In genomic region chr7:75957021-75957736, GRCh38 we compare ENCODE assay signal across 15 cellular contexts. TPM values are rescaled to one million over a fixed set of nuclear protein-coding genes. Genes with fewer than 3 reads are reported as not detected.
DNase-seq lines count a peak whose midpoint lies in the region; ATAC-seq, FAIRE-seq and TF ChIP-seq lines count a peak whose summit lies in the region.
"Had no signal": no experiment of that assay in that cellular context is flagged by ENCODE, and none has a peak within 500 bp of the region (broad histone marks: within the 10 kb centered on the region; RNA-seq: fewer than 3 reads in every experiment).

No MANE protein-coding gene starts in this region.

- H3K27ac ChIP-seq in A549: peak overlapping the region; percentile 73 to 79
- no peak overlapping the region for H3K27ac ChIP-seq in substantia nigra (ENCODE audit: low read depth, low read length, poor library complexity, severe bottlenecking)
- H3K27ac ChIP-seq: vagina had no signal

- ATAC-seq in A549: peak; percentile 52 to 60; a peak in 5 of 6 replicates
- ATAC-seq in left ventricle myocardium superior: peak; percentile 44
- ATAC-seq in mucosa of descending colon: peak; percentile 90
- ATAC-seq: activated CD8-positive, alpha-beta T cell treated with anti-CD3 and anti-CD28 coated beads for 36 hours had no signal

- H3K9me3 ChIP-seq in A549: no peaks in the 10 kb centered on the region
- H3K9me3 ChIP-seq in mucosa of descending colon: no peaks in the 10 kb centered on the region
- H3K9me3 ChIP-seq: vagina had no signal

- no peak for TF ChIP-seq CTCF in A549 (IDR thresholded peaks at IDR 0.05)
- TF ChIP-seq CTCF in mucosa of descending colon (IDR thresholded peaks at IDR 0.05): no peak

- no peaks in the 10 kb centered on the region for H3K9me3 Mint-ChIP-seq in activated naive CD4-positive, alpha-beta T cell treated with anti-CD3 and anti-CD28 coated beads, Interleukin-2, amount 10 ng/mL, durations not matched to agents 7 days and 5 days
- H3K9me3 Mint-ChIP-seq: activated CD8-positive, alpha-beta T cell treated with anti-CD3 and anti-CD28 coated beads for 36 hours; central memory CD8-positive, alpha-beta T cell; T-helper 2 cell treated with Interferon-gamma antibody and Interleukin-4, amounts not matched to agents 5 μg/mL and 100 μg/mL, for 36 hours had no signal

- DNase-seq in A549 (ENCODE audit: low read depth in 1 of 2, low spot score in 1 of 2) (peak in 1 of 2 experiments; percentile 79), RCC 7860 (ENCODE audit: low spot score) (peak; percentile 85), left ventricle myocardium superior (no peak), mucosa of descending colon (peak; percentile 79 to 83 (median 79)), NK-92 (lab: John Stamatoyannopoulos, UW; ENCODE audit: unreplicated experiment) (no peak), substantia nigra (lab: John Stamatoyannopoulos, UW) (no peak), retina (no peak)
- DNase-seq in activated naive CD4-positive, alpha-beta T cell treated with anti-CD3 and anti-CD28 coated beads, Interleukin-2, amount 10 ng/mL, durations not matched to agents 7 days and 5 days: no peak
- DNase-seq: activated CD8-positive, alpha-beta T cell treated with anti-CD3 and anti-CD28 coated beads for 36 hours; NCI-H446; stimulated activated CD4-positive, alpha-beta T cell treated with anti-CD3 and anti-CD28 coated beads, Interleukin-12 subunit alpha, Interleukin-12 subunit beta, amount 100 ng/mL, for 4 hours had no signal

- peak overlapping the region; percentile 43 for H3K4me2 ChIP-seq in A549

- 68% methylated on average over 16 of the region's 16 CpGs for WGBS in A549 (ENCODE audit: missing lambda C conversion rate)

- no peak for FAIRE-seq in A549 (lab: Jason Lieb, UNC)
- peak; percentile 76 for FAIRE-seq in RCC 7860 (lab: Jason Lieb, UNC)
- FAIRE-seq: GM19239 had no signal

- H3K36me3 ChIP-seq in mucosa of descending colon (ENCODE audit: low read depth): no peaks in the 10 kb centered on the region

- H3K4me1 ChIP-seq in A549 (peaks cover 43% of the 10 kb centered on the region), mucosa of descending colon (ENCODE audit: low read depth) (peaks cover 28% of the 10 kb centered on the region)

- H3K4me1 Mint-ChIP-seq in activated naive CD4-positive, alpha-beta T cell treated with anti-CD3 and anti-CD28 coated beads, Interleukin-2, amount 10 ng/mL, durations not matched to agents 7 days and 5 days: no peaks in the 10 kb centered on the region

- no peak overlapping the region for H3K4me3 Mint-ChIP-seq in activated naive CD4-positive, alpha-beta T cell treated with anti-CD3 and anti-CD28 coated beads, Interleukin-2, amount 10 ng/mL, durations not matched to agents 7 days and 5 days
- H3K4me3 Mint-ChIP-seq: activated CD8-positive, alpha-beta T cell treated with anti-CD3 and anti-CD28 coated beads for 36 hours; central memory CD8-positive, alpha-beta T cell; T-helper 2 cell treated with Interferon-gamma antibody and Interleukin-4, amounts not matched to agents 5 μg/mL and 100 μg/mL, for 36 hours had no signal

- no peak overlapping the region for H3K27ac Mint-ChIP-seq in activated naive CD4-positive, alpha-beta T cell treated with anti-CD3 and anti-CD28 coated beads, Interleukin-2, amount 10 ng/mL, durations not matched to agents 7 days and 5 days
- H3K27ac Mint-ChIP-seq: activated CD8-positive, alpha-beta T cell treated with anti-CD3 and anti-CD28 coated beads for 36 hours; T-helper 2 cell treated with Interferon-gamma antibody and Interleukin-4, amounts not matched to agents 5 μg/mL and 100 μg/mL, for 36 hours had no signal

- CTCF ChIA-PET in A549 (lab: Yijun Ruan, JAX): interaction anchor here (1.3 to 1.6 kb wide), 5 partner anchors 8 to 90 kb away, joined by 3 to 5 read pairs (median 4); no protein-coding TSS in a partner anchor
- CTCF ChIA-PET in activated naive CD4-positive, alpha-beta T cell treated with anti-CD3 and anti-CD28 coated beads, Interleukin-2, amount 10 ng/mL, durations not matched to agents 7 days and 5 days (lab: Charles Lee): interaction anchor here (0.6 kb wide), 1 partner anchor 220 kb away, joined by 4 read pairs; no protein-coding TSS in a partner anchor

- POLR2A ChIA-PET in A549 (lab: Yijun Ruan, JAX): interaction anchor here (2.0 kb wide), 1 partner anchor 42 kb away, joined by 6 read pairs; the partner anchor contains the start of gene POR

- TF ChIP-seq RAD21 in A549 (conservative IDR thresholded peaks at IDR 0.05 in 1 of 2, IDR thresholded peaks at IDR 0.05 in 1 of 2): no peak

- no peak for TF ChIP-seq EP300 in A549 (IDR thresholded peaks at IDR 0.05)

- TF ChIP-seq POLR2A in A549 (IDR thresholded peaks at IDR 0.05; ENCODE audit: low read length): no peak

- H3K36me3 Mint-ChIP-seq in activated naive CD4-positive, alpha-beta T cell treated with anti-CD3 and anti-CD28 coated beads, Interleukin-2, amount 10 ng/mL, durations not matched to agents 7 days and 5 days: peaks cover 6% of the 10 kb centered on the region

- H3K27me3 Mint-ChIP-seq in activated naive CD4-positive, alpha-beta T cell treated with anti-CD3 and anti-CD28 coated beads, Interleukin-2, amount 10 ng/mL, durations not matched to agents 7 days and 5 days: no peaks in the 10 kb centered on the region
- H3K27me3 Mint-ChIP-seq: activated CD8-positive, alpha-beta T cell treated with anti-CD3 and anti-CD28 coated beads for 36 hours; central memory CD8-positive, alpha-beta T cell had no signal

- intact Hi-C loops in left ventricle myocardium superior (cut with micrococcal nuclease): no loop called here
- intact Hi-C loops in mucosa of descending colon (cut with DNase I, micrococcal nuclease): no loop called here

- H3K4me3 ChIP-seq in A549: no peak overlapping the region
- H3K4me3 ChIP-seq in mucosa of descending colon: no peak overlapping the region
- H3K4me3 ChIP-seq: vagina had no signal

TF ChIP-seq in A549, 52 proteins besides CTCF, POLR2A, EP300 and RAD21:
- TF ChIP-seq KDM5A (IDR thresholded peaks at IDR 0.05): no peak
- no peak for TF ChIP-seq FOXS1 (CRISPR knock-in tag; IDR thresholded peaks at IDR 0.05)
- TF ChIP-seq POLR2AphosphoS2 (conservative IDR thresholded peaks at IDR 0.05; ENCODE audit: low read length): no peak
- no peak for TF ChIP-seq BHLHE40 (IDR thresholded peaks at IDR 0.05; ENCODE audit: low read depth, low read length)
- TF ChIP-seq, protein P1, sequence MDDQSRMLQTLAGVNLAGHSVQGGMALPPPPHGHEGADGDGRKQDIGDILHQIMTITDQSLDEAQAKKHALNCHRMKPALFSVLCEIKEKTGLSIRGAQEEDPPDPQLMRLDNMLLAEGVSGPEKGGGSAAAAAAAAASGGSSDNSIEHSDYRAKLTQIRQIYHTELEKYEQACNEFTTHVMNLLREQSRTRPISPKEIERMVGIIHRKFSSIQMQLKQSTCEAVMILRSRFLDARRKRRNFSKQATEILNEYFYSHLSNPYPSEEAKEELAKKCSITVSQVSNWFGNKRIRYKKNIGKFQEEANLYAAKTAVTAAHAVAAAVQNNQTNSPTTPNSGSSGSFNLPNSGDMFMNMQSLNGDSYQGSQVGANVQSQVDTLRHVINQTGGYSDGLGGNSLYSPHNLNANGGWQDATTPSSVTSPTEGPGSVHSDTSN (IDR thresholded peaks at IDR 0.05): no peak
- TF ChIP-seq CBX8 (IDR thresholded peaks at IDR 0.05): no peak
- no peak for TF ChIP-seq SREBF2 (IDR thresholded peaks at IDR 0.05)
- TF ChIP-seq EHF (CRISPR knock-in tag; IDR thresholded peaks at IDR 0.05): no peak
- no peak for TF ChIP-seq ELK1 (IDR thresholded peaks at IDR 0.05; ENCODE audit: low read depth, low read length)
- no peak for TF ChIP-seq ZNF302 (CRISPR knock-in tag; IDR thresholded peaks at IDR 0.05)
- TF ChIP-seq HDAC2 (IDR thresholded peaks at IDR 0.05): no peak
- no peak for TF ChIP-seq SMC3 (IDR thresholded peaks at IDR 0.05)
- no peak for TF ChIP-seq ZFP36 (IDR thresholded peaks at IDR 0.05; ENCODE audit: borderline replicate concordance, partially characterized antibody)

RNA-seq across cellular contexts. Expression of gene TMEM120A, which starts 37.2 kb away (rescaled TPM):
- polyA plus RNA-seq in A549 (2011; rRNA removed): 53.8 and 77.6 TPM in 2 replicates
- 44.0 and 69.1 TPM in 2 replicates for polyA plus RNA-seq in A549 (2012; cell fraction: cytosol; rRNA removed)
- polyA plus RNA-seq in A549 (2012; cell fraction: nucleus; rRNA removed): 86.4 and 96.6 TPM in 2 replicates
- polyA plus RNA-seq in A549 (2017; fragmentation: RNase III; extraction: RNeasy Plus Mini Kit Qiagen cat#74134 plus additional on column Dnase treatment): 35.1 to 48.0 TPM (median 46.0 TPM) in 3 replicates
- polyA minus RNA-seq in A549 (2011; rRNA and poly(A)+ RNA removed): 66.9 and 80.3 TPM in 2 replicates
- 107 TPM for total RNA-seq in left ventricle myocardium superior
- total RNA-seq in mucosa of descending colon: 100 to 1,000 TPM in 1 of 3 donors, 10 to 100 TPM in 2; 75.6 to 138 (median 88.4) TPM

RNA-seq across cellular contexts. Expression of gene POR, which starts 42.2 kb away (rescaled TPM):
- 69.6 and 71.1 TPM in 2 replicates for polyA plus RNA-seq in A549 (2011; rRNA removed)
- polyA plus RNA-seq in A549 (2012; cell fraction: cytosol; rRNA removed): 93.7 and 128 TPM in 2 replicates
- 328 and 664 TPM in 2 replicates for polyA plus RNA-seq in A549 (2012; cell fraction: nucleus; rRNA removed)
- 81.3 to 109 TPM (median 103 TPM) in 3 replicates for polyA plus RNA-seq in A549 (2017; fragmentation: RNase III; extraction: RNeasy Plus Mini Kit Qiagen cat#74134 plus additional on column Dnase treatment)
- 88.6 and 115 TPM in 2 replicates for polyA minus RNA-seq in A549 (2011; rRNA and poly(A)+ RNA removed)
- total RNA-seq in left ventricle myocardium superior: 45.7 TPM
- 100 to 1,000 TPM in 2 of 3 donors, 10 to 100 TPM in 1; 76.4 to 122 (median 118) TPM for total RNA-seq in mucosa of descending colon

Comparison
In these comparisons a context has a peak if more than half of its experiments do, and no peak if none do; other contexts are left out.
1. DNase-seq: peak in RCC 7860 (single experiment) and mucosa of descending colon (3 of 3); none in left ventricle myocardium superior (single experiment), NK-92 (single experiment), substantia nigra (0 of 49), retina (single experiment) and activated naive CD4-positive, alpha-beta T cell treated with anti-CD3 and anti-CD28 coated beads, Interleukin-2, amount 10 ng/mL, durations not matched to agents 7 days and 5 days (single experiment).
2. Peak in every context shown above with its lines, with median percentiles within 50 percentile points of each other: ATAC-seq.